Comparison of ENCODE assay signal across 8 cellular contexts in the genomic region with DNA sequence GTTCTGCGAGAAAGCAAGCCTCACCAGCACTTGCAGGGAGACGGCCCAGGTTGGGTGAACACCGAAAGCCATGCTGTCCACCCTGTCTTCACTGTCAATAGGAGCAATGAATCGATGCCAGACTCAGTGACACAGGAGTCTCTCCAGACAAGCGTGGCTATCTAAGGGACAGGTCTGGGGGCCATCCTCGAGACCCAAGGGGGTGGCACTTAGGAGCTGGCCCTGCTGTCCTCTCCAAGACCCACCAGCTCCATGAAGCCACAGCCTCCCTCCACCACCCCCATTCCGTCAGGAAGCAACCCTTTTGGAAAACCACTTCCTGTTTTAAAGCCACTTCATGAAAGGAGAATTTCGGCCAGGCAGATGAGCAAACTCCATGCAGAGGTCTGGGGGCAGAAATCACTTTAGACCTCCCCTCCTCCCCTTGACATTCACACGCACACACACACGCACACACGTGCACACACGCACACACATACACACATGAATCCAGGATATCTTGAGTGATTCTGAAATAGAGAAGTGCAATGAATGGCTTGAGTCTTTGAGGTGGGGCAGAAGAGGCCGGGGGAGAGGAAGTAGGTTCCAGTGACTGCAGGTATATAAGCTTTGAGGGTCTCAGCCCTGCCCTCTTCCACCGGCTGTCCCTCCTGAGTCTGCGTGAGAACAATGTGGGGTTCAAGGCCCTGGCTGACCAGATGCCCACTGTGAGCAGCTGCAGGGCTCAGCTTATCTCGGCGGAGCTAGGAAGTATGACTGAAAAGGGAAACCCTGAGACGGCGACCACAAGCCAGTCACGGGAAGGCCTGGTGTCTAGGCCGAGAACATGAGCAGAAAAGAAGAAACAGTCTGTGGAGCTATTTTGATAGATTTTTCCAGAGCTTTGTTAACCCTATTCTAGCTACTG. TPM values are rescaled to one million over a fixed set of nuclear protein-coding genes. Genes with fewer than 3 reads are reported as not detected.
DNase-seq lines count a peak whose midpoint lies in the region; ATAC-seq, FAIRE-seq and TF ChIP-seq lines count a peak whose summit lies in the region.

No MANE protein-coding gene starts in this region.

- peaks cover 26% of the 10 kb centered on the region for H3K36me3 Mint-ChIP-seq in activated T-cell treated with anti-CD3 and anti-CD28 coated beads, Interleukin-2, amount 50 U/mL, for 4 hours (ENCODE audit: insufficient read depth)

- intact Hi-C loops in testis (cut with DNase I; ENCODE audit: low total_unique reads), result no loop called here

- no peak overlapping the region for H2AFZ ChIP-seq in keratinocyte (ENCODE audit: control insufficient read depth, low read length)

- TF ChIP-seq POLR2A in GM12891 (IDR thresholded peaks at IDR 0.05; ENCODE audit: low read depth, low read length) (no peak; the same call in 1 of the 2 replicates), testis (IDR thresholded peaks at IDR 0.05) (no peak)

- H3K27ac ChIP-seq in HEK293 (ENCODE audit: extremely low read depth, low read depth, low read length) (no peak overlapping the region), keratinocyte (ENCODE audit: control insufficient read depth, insufficient read depth, low read length) (peak overlapping the region; percentile 26), testis (no peak overlapping the region)

- CTCF ChIA-PET in HEK293 (lab: Yijun Ruan, JAX), result interaction anchor here (0.6 kb wide), 1 partner anchor 120 kb away, joined by 3 read pairs; no protein-coding TSS in a partner anchor

- no peaks in the 10 kb centered on the region for H3K79me2 ChIP-seq in keratinocyte (ENCODE audit: control insufficient read depth, insufficient read depth, low read length)

- no peaks in the 10 kb centered on the region for H3K9me3 Mint-ChIP-seq in activated T-cell treated with anti-CD3 and anti-CD28 coated beads, Interleukin-2, amount 50 U/mL, for 4 hours

- DNase-seq in GM12891 (ENCODE audit: insufficient read length, low spot score) (peak; percentile 54), MV-4-11 (lab: John Stamatoyannopoulos, UW) (peak; percentile 84), keratinocyte (ENCODE audit: low read depth, low spot score) (no peak), testis (peak; percentile 31), SHP77 treated with DMSO at 0.1 percent for 48 hours (lab: John Stamatoyannopoulos, UW) (no peak), NCI-H774 (lab: John Stamatoyannopoulos, UW) (no peak)
- DNase-seq in activated T-cell treated with anti-CD3 and anti-CD28 coated beads, Interleukin-2, amount 50 U/mL, for 4 hours, result peak; percentile 45

- no peaks in the 10 kb centered on the region for H3K27me3 ChIP-seq in keratinocyte (ENCODE audit: control insufficient read depth, extremely low read depth, insufficient read depth, low read length)
- H3K27me3 ChIP-seq in testis, result no peaks in the 10 kb centered on the region

- peaks cover 0 to 16% of the 10 kb centered on the region in 2 experiments; a peak in 2 of 3 replicates for H3K36me3 ChIP-seq in HEK293 (ENCODE audit: control insufficient read depth in 2 of 2, insufficient read depth in 1 of 2, low read length in 2 of 2)
- peaks cover 8 to 21% of the 10 kb centered on the region in 2 experiments for H3K36me3 ChIP-seq in keratinocyte (ENCODE audit: control insufficient read depth in 2 of 2, extremely low read depth in 1 of 2, insufficient read depth in 2 of 2, low read length in 2 of 2)
- H3K36me3 ChIP-seq in testis (ENCODE audit: low read depth, missing control alignments), result no peaks in the 10 kb centered on the region

- H3K4me3 Mint-ChIP-seq in activated T-cell treated with anti-CD3 and anti-CD28 coated beads, Interleukin-2, amount 50 U/mL, for 4 hours, result peak overlapping the region; percentile 56

- H3K4me1 ChIP-seq in HEK293 (ENCODE audit: control insufficient read depth, insufficient read depth, low read length), result no peaks in the 10 kb centered on the region
- peaks cover 25% of the 10 kb centered on the region for H3K4me1 ChIP-seq in keratinocyte (ENCODE audit: control insufficient read depth, extremely low read depth, insufficient read depth, low read length)
- H3K4me1 ChIP-seq in testis, result no peaks in the 10 kb centered on the region

- H3K9me3 ChIP-seq in HEK293 (ENCODE audit: control insufficient read depth, insufficient read depth, low read depth, low read length) (no peaks in the 10 kb centered on the region), keratinocyte (ENCODE audit: control insufficient read depth, low read depth, low read length) (no peaks in the 10 kb centered on the region), testis (no peaks in the 10 kb centered on the region)

- no peak overlapping the region for H3K9ac ChIP-seq in keratinocyte (ENCODE audit: control insufficient read depth, extremely low read depth, insufficient read depth, low read length)

- peak; percentile 97 for FAIRE-seq in GM12891 (lab: Jason Lieb, UNC)
- FAIRE-seq in keratinocyte (lab: Jason Lieb, UNC), result no peak

- dilution Hi-C loops in keratinocyte (cut with MboI; ENCODE audit: extremely low pct_ligation_motif_present, low sequenced_read_pairs), result no loop called here

- no peaks in the 10 kb centered on the region for H4K20me1 ChIP-seq in keratinocyte (ENCODE audit: control insufficient read depth, extremely low read depth, insufficient read depth, low read length)

- WGBS in testis, 2 donors, result 74 to 84% methylated on average over 19 to 21 of the region's 21 CpGs

- POLR2A ChIA-PET in HEK293 (lab: Yijun Ruan, JAX), result no interaction called here

- no peak overlapping the region for H3K4me3 ChIP-seq in HEK293 (ENCODE audit: low read depth, low read length)
- no peak overlapping the region for H3K4me3 ChIP-seq in keratinocyte (ENCODE audit: control insufficient read depth in 2 of 3, extremely low read depth in 1 of 3, insufficient read depth in 2 of 3, low read depth in 1 of 3, low read length in 3 of 3)
- H3K4me3 ChIP-seq in testis, result no peak overlapping the region

- H3K9me1 ChIP-seq in keratinocyte (ENCODE audit: control insufficient read depth, extremely low read depth, insufficient read depth, low read length), result no peaks in the 10 kb centered on the region

- peak; percentile 71 to 75 for ATAC-seq in activated T-cell treated with anti-CD3 and anti-CD28 coated beads, Interleukin-2, amount 50 U/mL, for 4 hours

- H3K4me1 Mint-ChIP-seq in activated T-cell treated with anti-CD3 and anti-CD28 coated beads, Interleukin-2, amount 50 U/mL, for 4 hours (ENCODE audit: low read depth), result peaks cover 58% of the 10 kb centered on the region

- peak overlapping the region; percentile 25 for H3K4me2 ChIP-seq in keratinocyte (ENCODE audit: control insufficient read depth, extremely low read depth, insufficient read depth, low read depth, low read length)

- TF ChIP-seq CTCF in HEK293 (tag by site-specific recombination; IDR thresholded peaks at IDR 0.05) (no peak), keratinocyte (optimal IDR thresholded peaks at IDR 0.05 in 1 of 3, IDR thresholded peaks at IDR 0.05 in 1 of 3, conservative IDR thresholded peaks at IDR 0.05 in 1 of 3; ENCODE audit: extremely low read depth in 1 of 3, insufficient read depth in 2 of 3, low read length in 3 of 3) (no peak), testis (IDR thresholded peaks at IDR 0.05) (no peak)

- no peaks in the 10 kb centered on the region for H3K27me3 Mint-ChIP-seq in activated T-cell treated with anti-CD3 and anti-CD28 coated beads, Interleukin-2, amount 50 U/mL, for 4 hours (ENCODE audit: low read depth)

TF ChIP-seq in GM12891, 5 proteins besides CTCF, POLR2A, EP300 and RAD21:
- TF ChIP-seq POLR2AphosphoS5 (IDR thresholded peaks at IDR 0.05; ENCODE audit: low read depth, low read length) (peak; percentile 47; the same call in 1 of the 2 replicates), POU2F2 (IDR thresholded peaks at IDR 0.05; ENCODE audit: low read depth, low read length) (no peak), SPI1 (IDR thresholded peaks at IDR 0.05; ENCODE audit: low read depth, low read length) (peak; percentile 91)

TF ChIP-seq in HEK293, 187 proteins besides CTCF, POLR2A, EP300 and RAD21 (continues in another document):
- TF ChIP-seq GLIS2 (tag by site-specific recombination; IDR thresholded peaks at IDR 0.05) (no peak), HOXA7 (CRISPR knock-in tag; IDR thresholded peaks at IDR 0.05; ENCODE audit: borderline replicate concordance) (no peak), TRIM28 (IDR thresholded peaks at IDR 0.05; ENCODE audit: borderline replicate concordance, low read length) (no peak), ZNF521 (tag by site-specific recombination; IDR thresholded peaks at IDR 0.05) (no peak)
- TF ChIP-seq, protein P1, sequence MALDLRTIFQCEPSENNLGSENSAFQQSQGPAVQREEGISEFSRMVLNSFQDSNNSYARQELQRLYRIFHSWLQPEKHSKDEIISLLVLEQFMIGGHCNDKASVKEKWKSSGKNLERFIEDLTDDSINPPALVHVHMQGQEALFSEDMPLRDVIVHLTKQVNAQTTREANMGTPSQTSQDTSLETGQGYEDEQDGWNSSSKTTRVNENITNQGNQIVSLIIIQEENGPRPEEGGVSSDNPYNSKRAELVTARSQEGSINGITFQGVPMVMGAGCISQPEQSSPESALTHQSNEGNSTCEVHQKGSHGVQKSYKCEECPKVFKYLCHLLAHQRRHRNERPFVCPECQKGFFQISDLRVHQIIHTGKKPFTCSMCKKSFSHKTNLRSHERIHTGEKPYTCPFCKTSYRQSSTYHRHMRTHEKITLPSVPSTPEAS (tag by site-specific recombination; IDR thresholded peaks at IDR 0.05), result peak; percentile 70; the same call in 1 of the 2 replicates

RNA-seq across cellular contexts. Expression of gene RGS10, which starts 25.0 kb away (rescaled TPM):
- 293 TPM for polyA plus RNA-seq in GM12891 (2012; ENCODE audit: low read depth, missing spikeins)
- 100 to 1,000 TPM; 116 to 163 (median 137) TPM for total RNA-seq in activated T-cell treated with anti-CD3 and anti-CD28 coated beads, Interleukin-2, amount 50 U/mL, for 4 hours
- polyA plus RNA-seq in keratinocyte (51.0 to 87.8 TPM (median 66.4 TPM) in 3 replicates), testis (ENCODE audit: insufficient read depth, low read depth, low replicate concordance) (13.7 TPM)
- polyA plus RNA-seq in keratinocyte (2011; ENCODE audit: low read depth), result 26.7 TPM
- polyA plus RNA-seq in keratinocyte (2011; cell fraction: cytosol; rRNA removed), result 79.8 and 97.8 TPM in 2 replicates
- polyA plus RNA-seq in keratinocyte (2011; cell fraction: nucleus; rRNA removed), result 16.2 and 23.1 TPM in 2 replicates
- 62.0 and 82.8 TPM in 2 replicates for polyA plus RNA-seq in keratinocyte (2012; ENCODE audit: low replicate concordance)
- polyA minus RNA-seq in keratinocyte, result 2.9 to 22.3 TPM (median 17.0 TPM) in 3 replicates
- 43.5 TPM for polyA minus RNA-seq in keratinocyte (2011; cell fraction: cytosol; rRNA and poly(A)+ RNA removed)
- 6.0 and 6.7 TPM in 2 replicates for polyA minus RNA-seq in keratinocyte (2011; cell fraction: nucleus; rRNA and poly(A)+ RNA removed)
- total RNA-seq in testis, result 1 to 10 TPM; 3.6 to 7.1 TPM

Comparison
In these comparisons a context has a peak if more than half of its experiments do, and no peak if none do; other contexts are left out.
1. DNase-seq: peak in GM12891 (single experiment), MV-4-11 (single experiment), activated T-cell treated with anti-CD3 and anti-CD28 coated beads, Interleukin-2, amount 50 U/mL, for 4 hours (single experiment) and testis (single experiment); none in keratinocyte (single experiment), SHP77 treated with DMSO at 0.1 percent for 48 hours (single experiment) and NCI-H774 (single experiment).
2. RNA of gene RGS10, which starts 25.0 kb away (total RNA-seq): 116 to 163 TPM in activated T-cell treated with anti-CD3 and anti-CD28 coated beads, Interleukin-2, amount 50 U/mL, for 4 hours; 3.6 to 7.1 TPM in testis; every median in the first group is over 10 times any median in the second.